In the genomic region with DNA sequence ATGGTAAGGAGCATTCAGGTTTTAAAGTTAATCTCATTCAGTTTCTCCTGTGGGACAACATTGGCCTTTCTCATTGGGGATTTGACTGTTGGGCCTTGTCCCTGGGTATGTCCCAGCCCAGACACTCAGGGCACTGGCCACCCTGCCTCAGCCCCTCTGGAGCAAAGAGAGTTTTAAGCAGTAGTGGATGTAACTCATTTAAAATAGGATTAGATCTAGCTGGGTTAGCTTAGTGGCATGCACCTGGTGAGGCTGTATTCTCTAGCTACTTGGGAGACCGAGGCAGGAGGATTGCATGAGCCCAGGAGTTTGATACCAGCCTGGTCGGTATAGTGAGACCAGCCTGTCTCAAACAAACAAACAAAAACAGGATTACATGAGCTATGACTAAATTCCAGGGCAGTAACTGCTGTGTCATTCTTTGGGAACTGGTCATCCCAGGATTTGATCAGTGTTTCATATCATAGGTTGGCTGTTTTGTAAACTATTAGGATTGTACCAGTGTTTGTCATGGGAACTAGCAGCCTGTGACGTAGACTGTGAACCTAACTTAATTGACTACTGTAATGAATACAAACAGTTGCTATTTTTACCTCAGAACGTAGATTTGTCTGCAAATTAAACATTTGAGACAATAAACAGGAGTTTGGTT, we compare ENCODE assay signal across 12 cellular contexts. TPM values are rescaled to one million over a fixed set of nuclear protein-coding genes. Genes with fewer than 3 reads are reported as not detected.
A peak's percentile ranks its signal among the peaks of the same experiment; 100 is the strongest.
DNase-seq lines count a peak whose midpoint lies in the region; ATAC-seq, FAIRE-seq and TF ChIP-seq lines count a peak whose summit lies in the region.
"Had no signal": no experiment of that assay in that cellular context is flagged by ENCODE, and none has a peak within 500 bp of the region (broad histone marks: within the 10 kb centered on the region; RNA-seq: fewer than 3 reads in every experiment).

No MANE protein-coding gene starts in this region.

- peak overlapping the region; percentile 59 for H3K27ac Mint-ChIP-seq in activated T-helper 2 cell treated with anti-CD3 and anti-CD28 coated beads, Interferon-gamma antibody, Interleukin-2, Interleukin-4, amounts not matched to agents 10 μg/mL and 5 μg/mL and 100 μg/mL, durations not matched to agents 14 hours and 24 hours and 36 hours
- H3K27ac Mint-ChIP-seq: progenitor cell of endocrine pancreas had no signal

- CTCF ChIA-PET in AG04449 (lab: Yijun Ruan, JAX) = interaction anchor here (1.4 to 1.7 kb wide), 2 partner anchors 10 to 45 kb away, joined by 4 to 5 read pairs; no protein-coding TSS in a partner anchor

- no peak overlapping the region for H3K4me3 Mint-ChIP-seq in activated T-helper 2 cell treated with anti-CD3 and anti-CD28 coated beads, Interferon-gamma antibody, Interleukin-2, Interleukin-4, amounts not matched to agents 10 μg/mL and 5 μg/mL and 100 μg/mL, durations not matched to agents 14 hours and 24 hours and 36 hours (ENCODE audit: low read depth)

- POLR2A ChIA-PET in AG04449 (lab: Yijun Ruan, JAX) = no interaction called here

- no peak for TF ChIP-seq CTCF in AG04449 (IDR thresholded peaks at IDR 0.05; ENCODE audit: insufficient read depth, low read length, missing control alignments)

- DNase-seq in AG04449 (ENCODE audit: low read depth, low spot score) (peak; percentile 73), H4 (ENCODE audit: low spot score) (peak; percentile 86), iris pigment epithelial cell (ENCODE audit: low read depth) (peak; percentile 88), RPMI8226 (no peak), middle frontal gyrus (ENCODE audit: extremely low spot score, low spot score) (no peak), GM19239 (ENCODE audit: insufficient read length, low spot score) (no peak)
- no peak for DNase-seq in activated T-helper 2 cell treated with anti-CD3 and anti-CD28 coated beads, Interferon-gamma antibody, Interleukin-2, Interleukin-4, amounts not matched to agents 10 μg/mL and 5 μg/mL and 100 μg/mL, durations not matched to agents 14 hours and 24 hours and 36 hours (ENCODE audit: low spot score)
- DNase-seq: activated T-cell treated with anti-CD3 and anti-CD28 coated beads, Interleukin-2, amount 50 U/mL, for 1 hour; GF-D8; glutamatergic neuron had no signal

- no peaks in the 10 kb centered on the region for H3K27me3 Mint-ChIP-seq in activated T-helper 2 cell treated with anti-CD3 and anti-CD28 coated beads, Interferon-gamma antibody, Interleukin-2, Interleukin-4, amounts not matched to agents 10 μg/mL and 5 μg/mL and 100 μg/mL, durations not matched to agents 14 hours and 24 hours and 36 hours (ENCODE audit: low read depth)
- H3K27me3 Mint-ChIP-seq: progenitor cell of endocrine pancreas had no signal

- H3K4me1 Mint-ChIP-seq in activated T-helper 2 cell treated with anti-CD3 and anti-CD28 coated beads, Interferon-gamma antibody, Interleukin-2, Interleukin-4, amounts not matched to agents 10 μg/mL and 5 μg/mL and 100 μg/mL, durations not matched to agents 14 hours and 24 hours and 36 hours (ENCODE audit: low read depth) = peaks cover 92% of the 10 kb centered on the region

- intact Hi-C loops in activated T-helper 2 cell treated with anti-CD3 and anti-CD28 coated beads, Interferon-gamma antibody, Interleukin-2, Interleukin-4, amounts not matched to agents 10 μg/mL and 5 μg/mL and 100 μg/mL, durations not matched to agents 14 hours and 24 hours and 36 hours (cut with micrococcal nuclease) = loop anchor here (10.0 kb wide), 1 partner anchor 742 kb away; the partner anchor contains the start of gene ZAP70

- H3K9me3 Mint-ChIP-seq in activated T-helper 2 cell treated with anti-CD3 and anti-CD28 coated beads, Interferon-gamma antibody, Interleukin-2, Interleukin-4, amounts not matched to agents 10 μg/mL and 5 μg/mL and 100 μg/mL, durations not matched to agents 14 hours and 24 hours and 36 hours = no peaks in the 10 kb centered on the region

- FAIRE-seq in GM19239 (lab: Jason Lieb, UNC) = no peak

- H3K36me3 Mint-ChIP-seq in activated T-helper 2 cell treated with anti-CD3 and anti-CD28 coated beads, Interferon-gamma antibody, Interleukin-2, Interleukin-4, amounts not matched to agents 10 μg/mL and 5 μg/mL and 100 μg/mL, durations not matched to agents 14 hours and 24 hours and 36 hours (ENCODE audit: low read depth) = peaks cover 41% of the 10 kb centered on the region

- no peak overlapping the region for H3K4me3 ChIP-seq in AG04449 (ENCODE audit: low read depth, low read length)

- ATAC-seq in GM19328 (IDR thresholded peaks at IDR 0.05; ENCODE audit: unreplicated experiment) = no peak

RNA-seq across cellular contexts. Expression of gene INPP4A, which starts 12.5 kb away (rescaled TPM):
- total RNA-seq in H4 (2014; rRNA removed; shearing (Covaris generic)) = 11.0 and 11.2 TPM in 2 replicates
- 35.9 and 40.2 TPM in 2 replicates for total RNA-seq in activated T-helper 2 cell treated with anti-CD3 and anti-CD28 coated beads, Interferon-gamma antibody, Interleukin-2, Interleukin-4, amounts not matched to agents 10 μg/mL and 5 μg/mL and 100 μg/mL, durations not matched to agents 14 hours and 24 hours and 36 hours

Comparison
In these comparisons a context has a peak if more than half of its experiments do, and no peak if none do; other contexts are left out.
1. DNase-seq: peak in AG04449 (single experiment), H4 (single experiment) and iris pigment epithelial cell (single experiment); none in activated T-helper 2 cell treated with anti-CD3 and anti-CD28 coated beads, Interferon-gamma antibody, Interleukin-2, Interleukin-4, amounts not matched to agents 10 μg/mL and 5 μg/mL and 100 μg/mL, durations not matched to agents 14 hours and 24 hours and 36 hours (single experiment), RPMI8226 (single experiment), middle frontal gyrus (single experiment) and GM19239 (single experiment).